ENCODE assay signal across 18 cellular contexts in genomic region chr2:111126581-111126980, GRCh38.
"Had no signal": no experiment of that assay in that cellular context is flagged by ENCODE, and none has a peak within 500 bp of the region (broad histone marks: within the 10 kb centered on the region; RNA-seq: fewer than 3 reads in every experiment).

No MANE protein-coding gene starts in this region.

- ATAC-seq: activated T-cell treated with anti-CD3 and anti-CD28 coated beads, Interleukin-2, amount 50 U/mL, for 4 hours; left lung; WTC11 had no signal

- H3K9me3 ChIP-seq: left lung, right atrium auricular region, spleen, stomach, suprapubic skin, tibial nerve had no signal

- H3K27ac ChIP-seq: left lung, right atrium auricular region, spleen, stomach, suprapubic skin had no signal

- H3K27ac Mint-ChIP-seq: activated naive CD4-positive, alpha-beta T cell treated with anti-CD3 and anti-CD28 coated beads for 36 hours; immature natural killer cell had no signal

- H3K36me3 ChIP-seq: right atrium auricular region had no signal

- H3K4me3 ChIP-seq: left lung, lung, right atrium auricular region, spleen, stomach, suprapubic skin, tibial nerve had no signal

- H3K4me3 Mint-ChIP-seq: activated naive CD4-positive, alpha-beta T cell treated with anti-CD3 and anti-CD28 coated beads for 36 hours; immature natural killer cell; WTC11 had no signal

- H3K27me3 Mint-ChIP-seq: naive B cell, progenitor cell of endocrine pancreas had no signal

- DNase-seq: activated CD4-positive, alpha-beta T cell treated with anti-CD3 and anti-CD28 coated beads, Interleukin-2, amount 50 U/mL, for 4 hours; activated CD8-positive, alpha-beta memory T cell treated with anti-CD3 and anti-CD28 coated beads, Interleukin-2, amount 50 U/mL, for 48 hours; activated effector memory CD4-positive, alpha-beta T cell treated with Interleukin-2 at 50 U/mL for 16 hours; activated naive CD4-positive, alpha-beta T cell treated with anti-CD3 and anti-CD28 coated beads for 36 hours; activated T-cell treated with anti-CD3 and anti-CD28 coated beads, Interleukin-2, amount 50 U/mL, for 4 hours; immature natural killer cell; left lung; naive B cell; spleen; stimulated activated CD4-positive, alpha-beta T cell treated with anti-CD3 and anti-CD28 coated beads, Interleukin-4, amount 100 ng/mL, for 24 hours; stomach; T1000 had no signal

- H3K27me3 ChIP-seq: left lung, right atrium auricular region, spleen, stomach, suprapubic skin, tibial nerve had no signal

- H3K9me3 Mint-ChIP-seq: activated naive CD4-positive, alpha-beta T cell treated with anti-CD3 and anti-CD28 coated beads for 36 hours; activated T-cell treated with anti-CD3 and anti-CD28 coated beads, Interleukin-2, amount 50 U/mL, for 4 hours; immature natural killer cell; naive B cell; WTC11 had no signal
